Comparison of ENCODE assay signal across 7 cellular contexts in the genomic region with DNA sequence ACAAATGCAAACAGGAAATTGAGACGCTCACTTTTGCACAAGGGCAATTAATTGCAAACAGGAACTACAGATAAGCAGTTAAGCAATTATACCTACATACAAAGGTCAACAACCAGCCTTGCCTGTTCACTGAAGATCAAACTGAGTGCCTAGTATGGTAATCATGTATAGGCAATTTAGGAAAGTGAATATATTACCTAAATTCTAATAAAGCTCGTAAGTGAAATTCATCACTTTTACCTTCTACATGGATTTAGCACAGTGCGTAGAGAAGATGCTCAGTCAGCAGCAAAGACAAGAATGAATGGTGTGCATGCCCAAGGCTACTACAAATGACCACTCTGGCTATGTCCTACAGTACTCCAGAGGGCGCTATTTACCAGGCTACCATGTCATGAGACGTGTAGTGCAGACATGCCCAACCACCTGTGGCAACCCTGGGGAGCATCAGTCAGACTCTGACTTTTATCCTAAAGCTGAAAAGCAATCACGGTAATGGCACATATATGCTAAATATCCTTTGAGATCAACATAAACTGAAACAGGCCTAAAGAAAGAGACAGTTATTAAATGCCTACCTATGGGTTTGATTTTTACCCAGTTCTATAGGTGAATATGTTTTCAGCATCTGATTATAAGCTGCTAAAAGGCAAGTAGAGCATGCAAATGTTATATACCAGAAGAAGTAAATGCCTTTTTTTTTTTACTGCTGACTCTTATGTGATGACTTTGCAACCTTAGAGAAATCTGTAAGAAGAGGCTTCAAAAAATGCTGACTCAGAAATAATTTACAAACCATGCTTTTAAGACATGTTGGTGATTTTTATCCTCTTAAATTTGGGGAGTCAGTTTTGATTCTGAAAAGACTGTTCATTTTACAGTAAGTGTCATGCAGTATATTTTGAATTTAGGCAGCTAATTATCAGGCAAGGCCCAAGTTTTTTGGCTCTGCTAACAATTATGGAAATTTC.
DNase-seq lines count a peak whose midpoint lies in the region; ATAC-seq and TF ChIP-seq lines count a peak whose summit lies in the region.

No MANE protein-coding gene starts in this region.

- H3K9ac ChIP-seq in SK-N-MC (ENCODE audit: insufficient read length) (no peak overlapping the region), adipocyte (ENCODE audit: low read length) (no peak overlapping the region)

- TF ChIP-seq POLR2A in NB4 (IDR thresholded peaks at IDR 0.05; ENCODE audit: extremely low read depth, insufficient read length) = no peak

- H3K4me1 ChIP-seq in adipocyte (ENCODE audit: control insufficient read depth, insufficient read depth, low read length) = peaks cover 31% of the 10 kb centered on the region

- H3K4me3 ChIP-seq in NB4 (ENCODE audit: low read depth, low read length) (no peak overlapping the region), SK-N-MC (no peak overlapping the region), adipocyte (ENCODE audit: low read length) (no peak overlapping the region)

- H3K9me3 ChIP-seq in SK-N-MC (ENCODE audit: low read depth, low read length) (no peaks in the 10 kb centered on the region), adipocyte (ENCODE audit: control insufficient read depth, low read length) (no peaks in the 10 kb centered on the region)

- DNase-seq in GM13976 (ENCODE audit: low spot score) = peak; percentile 17
- peak; percentile 85 for DNase-seq in NB4 (ENCODE audit: low read depth)
- DNase-seq in SK-N-MC (ENCODE audit: low read depth, low spot score) = no peak
- peak; percentile 54 for DNase-seq in adipocyte (ENCODE audit: low read depth)
- peak in 34 of 51 donors; percentile 1 to 72 (median 27) for DNase-seq in hypothalamus (lab: John Stamatoyannopoulos, UW)
- peak; percentile 20 for DNase-seq in stimulated activated CD4-positive, alpha-beta T cell treated with anti-CD3 and anti-CD28 coated beads, Interleukin-12 subunit alpha, Interleukin-12 subunit beta, amount 100 ng/mL, for 4 hours

- H3K27me3 ChIP-seq in adipocyte (replicated peaks; ENCODE audit: control insufficient read depth, insufficient read depth, low read length) = no peaks in the 10 kb centered on the region

- peak overlapping the region; percentile 65 for H3K27ac ChIP-seq in SK-N-MC

- ATAC-seq in HG02588 (IDR thresholded peaks at IDR 0.05; ENCODE audit: unreplicated experiment) = peak; percentile 99

- in situ Hi-C loops in GM13976 (cut with MboI; ENCODE audit: low sequenced_read_pairs, unreplicated experiment) = loop anchor here (25.0 kb wide), 1 partner anchor 543 kb away; no protein-coding TSS in a partner anchor

- TF ChIP-seq CTCF in GM13976 (IDR thresholded peaks at IDR 0.05; ENCODE audit: borderline replicate concordance, control extremely low read depth, extremely low read depth, insufficient read depth, missing control alignments) = peak; percentile 55
- peak; percentile 68 for TF ChIP-seq CTCF in NB4 (IDR thresholded peaks at IDR 0.05; ENCODE audit: low read depth, low read length)

- H3K36me3 ChIP-seq in SK-N-MC (ENCODE audit: insufficient read depth, low read length) (no peaks in the 10 kb centered on the region), adipocyte (ENCODE audit: control insufficient read depth, insufficient read depth, low read length, severe bottlenecking) (no peaks in the 10 kb centered on the region)
